ENCODE assay signal across 33 cellular contexts in the genomic region with DNA sequence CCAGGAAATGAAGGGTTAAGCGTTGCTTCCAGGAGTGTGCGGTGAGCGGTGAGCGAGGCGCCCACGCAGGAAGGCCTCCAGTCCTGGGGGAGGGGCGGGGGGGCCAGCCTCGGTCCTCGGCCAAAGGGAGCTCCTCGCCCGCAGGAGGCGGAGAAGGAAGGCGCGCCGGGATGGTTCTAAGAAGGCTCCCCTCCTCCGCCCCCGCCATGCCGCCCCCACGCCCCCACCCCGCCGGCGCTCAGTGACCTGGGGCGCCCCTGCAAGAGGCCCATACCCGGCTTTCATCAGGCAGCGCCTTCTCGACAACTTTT. TPM values are rescaled to one million over a fixed set of nuclear protein-coding genes. Genes with fewer than 3 reads are reported as not detected.
A peak's percentile ranks its signal among the peaks of the same experiment; 100 is the strongest.
DNase-seq lines count a peak whose midpoint lies in the region; TF ChIP-seq lines count a peak whose summit lies in the region.
"Had no signal": no experiment of that assay in that cellular context is flagged by ENCODE, and none has a peak within 500 bp of the region (broad histone marks: within the 10 kb centered on the region; RNA-seq: fewer than 3 reads in every experiment).

No MANE protein-coding gene starts in this region.

- H3K9me3 ChIP-seq in BLaER1 (peaks cover 10% of the 10 kb centered on the region; the same call in 1 of the 2 replicates), HUES6 (ENCODE audit: control insufficient read depth, insufficient read depth, low read depth, low read length) (no peaks in the 10 kb centered on the region), esophagus muscularis mucosa (no peaks in the 10 kb centered on the region), neural progenitor cell (ENCODE audit: low read depth) (no peaks in the 10 kb centered on the region), SK-N-SH (no peaks in the 10 kb centered on the region)
- H3K9me3 ChIP-seq: SJCRH30, suprapubic skin had no signal

- H3K4me3 ChIP-seq in BLaER1 (peak overlapping the region; percentile 49; the same call in 1 of the 2 replicates), HUES6 (ENCODE audit: low read depth, low read length) (0 out of 2 replicates have a peak overlapping the region, but pooled peaks have one; percentile 17), esophagus muscularis mucosa (peak overlapping the region; percentile 7 to 57 (median 54)), neural progenitor cell (no peak overlapping the region), SK-N-SH (ENCODE audit: low read depth in 2 of 2, low read length in 1 of 2) (no peak overlapping the region)
- H3K4me3 ChIP-seq: GM12878, SJCRH30, suprapubic skin had no signal

- peaks cover 55% of the 10 kb centered on the region for H4K20me1 ChIP-seq in BLaER1
- peaks cover 40% of the 10 kb centered on the region for H4K20me1 ChIP-seq in neural progenitor cell (ENCODE audit: low read depth)
- no peaks in the 10 kb centered on the region for H4K20me1 ChIP-seq in SK-N-SH (ENCODE audit: insufficient read depth)

- peaks cover 84% of the 10 kb centered on the region for H3K27me3 ChIP-seq in BLaER1
- peaks cover 87% of the 10 kb centered on the region for H3K27me3 ChIP-seq in HUES6 (ENCODE audit: control insufficient read depth, insufficient read depth, low read length)
- H3K27me3 ChIP-seq in esophagus muscularis mucosa: peaks cover 4 to 94% (median 37%) of the 10 kb centered on the region in 4 donors
- peaks cover 88% of the 10 kb centered on the region for H3K27me3 ChIP-seq in neural progenitor cell
- peaks cover 80% of the 10 kb centered on the region for H3K27me3 ChIP-seq in SK-N-SH (ENCODE audit: insufficient read depth)

- no peak for TF ChIP-seq POLR2A in esophagus muscularis mucosa (IDR thresholded peaks at IDR 0.05; ENCODE audit: low read depth)

- H3K27ac ChIP-seq in BLaER1 (no peak overlapping the region), HUES6 (ENCODE audit: low read depth, low read length) (no peak overlapping the region), esophagus muscularis mucosa (replicated peaks in 1 of 4) (peak overlapping the region in 1 of 4 donors; percentile 65), neural progenitor cell (no peak overlapping the region), SK-N-SH (ENCODE audit: low read depth in 2 of 2, low read length in 1 of 2) (no peak overlapping the region)
- H3K27ac ChIP-seq: epithelial cell of prostate, SJCRH30, suprapubic skin had no signal

- H3K79me2 ChIP-seq in neural progenitor cell (ENCODE audit: low read depth): no peaks in the 10 kb centered on the region
- no peaks in the 10 kb centered on the region for H3K79me2 ChIP-seq in SK-N-SH (ENCODE audit: insufficient read depth)

- intact Hi-C loops in esophagus muscularis mucosa (cut with DNase I): no loop called here

- H3K9me3 Mint-ChIP-seq in neural progenitor cell: no peaks in the 10 kb centered on the region
- no peaks in the 10 kb centered on the region for H3K9me3 Mint-ChIP-seq in osteocyte (ENCODE audit: unreplicated experiment)
- H3K9me3 Mint-ChIP-seq: activated B cell treated with CpG ODN at 0.5 μM for 24 hours; activated naive CD8-positive, alpha-beta T cell treated with anti-CD3 and anti-CD28 coated beads for 36 hours; activated T-cell treated with anti-CD3 and anti-CD28 coated beads, Interleukin-2, amount 50 U/mL, for 24 hours; CD4-positive, CD25-positive, alpha-beta regulatory T cell; naive thymus-derived CD4-positive, alpha-beta T cell; T-cell had no signal

- H3K27me3 Mint-ChIP-seq in neural progenitor cell (ENCODE audit: insufficient read depth, low read depth) (peaks cover 49% of the 10 kb centered on the region), osteocyte (ENCODE audit: unreplicated experiment) (peaks cover 44% of the 10 kb centered on the region)

- no peak overlapping the region for H2AFZ ChIP-seq in neural progenitor cell (replicated peaks)
- H2AFZ ChIP-seq in SK-N-SH (ENCODE audit: low read depth): no peak overlapping the region

- H3K9ac ChIP-seq in BLaER1: no peak overlapping the region
- H3K9ac ChIP-seq in HUES6 (ENCODE audit: low read length): no peak overlapping the region
- H3K9ac ChIP-seq in neural progenitor cell: no peak overlapping the region
- H3K9ac ChIP-seq in SK-N-SH: no peak overlapping the region

- TF ChIP-seq CTCF in esophagus muscularis mucosa (IDR thresholded peaks at IDR 0.05): no peak
- TF ChIP-seq CTCF in neural progenitor cell (IDR thresholded peaks at IDR 0.05): no peak
- TF ChIP-seq CTCF in SK-N-SH (IDR thresholded peaks at IDR 0.05): no peak
- TF ChIP-seq CTCF in osteocyte (IDR thresholded peaks at IDR 0.05): no peak

- POLR2A ChIA-PET in SK-N-SH (lab: Yijun Ruan, JAX): no interaction called here

- no peak for TF ChIP-seq EP300 in esophagus muscularis mucosa (IDR thresholded peaks at IDR 0.05)
- TF ChIP-seq EP300 in SK-N-SH (IDR thresholded peaks at IDR 0.05; ENCODE audit: borderline replicate concordance in 1 of 2, low read depth in 1 of 2, low read length in 1 of 2): no peak

- TF ChIP-seq RAD21 in SK-N-SH (IDR thresholded peaks at IDR 0.05; ENCODE audit: low read length): no peak

- H3K4me3 Mint-ChIP-seq in neural progenitor cell (peak overlapping the region; percentile 80), osteocyte (ENCODE audit: unreplicated experiment) (no peak overlapping the region)
- H3K4me3 Mint-ChIP-seq: activated B cell treated with CpG ODN at 0.5 μM for 24 hours; activated naive CD8-positive, alpha-beta T cell treated with anti-CD3 and anti-CD28 coated beads for 36 hours; activated T-cell treated with anti-CD3 and anti-CD28 coated beads, Interleukin-2, amount 50 U/mL, for 24 hours; CD4-positive, CD25-positive, alpha-beta regulatory T cell; T-cell had no signal

- H3K36me3 ChIP-seq in BLaER1 (no peaks in the 10 kb centered on the region), HUES6 (ENCODE audit: control insufficient read depth, insufficient read depth, low read length) (no peaks in the 10 kb centered on the region), esophagus muscularis mucosa (no peaks in the 10 kb centered on the region), neural progenitor cell (no peaks in the 10 kb centered on the region), SK-N-SH (replicated peaks in 1 of 2; ENCODE audit: control insufficient read depth in 1 of 2, insufficient read depth in 2 of 2, low read length in 1 of 2) (no peaks in the 10 kb centered on the region)
- H3K36me3 ChIP-seq: SJCRH30, suprapubic skin had no signal

- H3K36me3 Mint-ChIP-seq in neural progenitor cell (no peaks in the 10 kb centered on the region), osteocyte (ENCODE audit: unreplicated experiment) (no peaks in the 10 kb centered on the region)
- H3K36me3 Mint-ChIP-seq: activated naive CD8-positive, alpha-beta T cell treated with anti-CD3 and anti-CD28 coated beads for 36 hours; CD4-positive, CD25-positive, alpha-beta regulatory T cell; naive thymus-derived CD4-positive, alpha-beta T cell; T-cell had no signal

- no peak overlapping the region for H3K27ac Mint-ChIP-seq in neural progenitor cell
- H3K27ac Mint-ChIP-seq in osteocyte (ENCODE audit: unreplicated experiment): no peak overlapping the region
- H3K27ac Mint-ChIP-seq: activated B cell treated with CpG ODN at 0.5 μM for 24 hours; activated naive CD8-positive, alpha-beta T cell treated with anti-CD3 and anti-CD28 coated beads for 36 hours; activated T-cell treated with anti-CD3 and anti-CD28 coated beads, Interleukin-2, amount 50 U/mL, for 24 hours; CD4-positive, CD25-positive, alpha-beta regulatory T cell; naive thymus-derived CD4-positive, alpha-beta T cell; T-cell had no signal

- 3% methylated on average over 19 of the region's 26 CpGs for WGBS in esophagus muscularis mucosa
- WGBS in SK-N-SH (ENCODE audit: low lambda C conversion rate): 27% methylated on average over 14 of the region's 26 CpGs

- H3F3A ChIP-seq in neural progenitor cell (ENCODE audit: low read depth): peaks cover 15% of the 10 kb centered on the region
- no peaks in the 10 kb centered on the region for H3F3A ChIP-seq in SK-N-SH (replicated peaks; ENCODE audit: insufficient read depth)

- H3K4me2 ChIP-seq in BLaER1 (peak overlapping the region; percentile 75), neural progenitor cell (peak overlapping the region; percentile 89), SK-N-SH (no peak overlapping the region)

- DNase-seq in esophagus muscularis mucosa (ENCODE audit: extremely low spot score) (no peak), neural progenitor cell (ENCODE audit: low spot score) (no peak), SK-N-SH (no peak), osteocyte (ENCODE audit: extremely low spot score, unreplicated experiment) (no peak), dermis blood vessel endothelial cell (no peak)
- no peak for DNase-seq in stimulated activated CD8-positive, alpha-beta memory T cell treated with anti-CD3 and anti-CD28 coated beads, Interleukin-4, amount 100 ng/mL, for 48 hours
- DNase-seq: activated B cell treated with CpG ODN at 0.5 μM for 24 hours; activated CD4-positive, alpha-beta T cell treated with anti-CD3 and anti-CD28 coated beads, Interleukin-2, amount 50 U/mL, for 1 hour; activated effector memory CD4-positive, alpha-beta T cell treated with anti-CD3 and anti-CD28 coated beads, Interleukin-2, amount 50 U/mL, for 16 hours; activated T-cell treated with anti-CD3 and anti-CD28 coated beads, Interleukin-2, amount 50 U/mL, for 24 hours; CD4-positive, CD25-positive, alpha-beta regulatory T cell; effector memory CD4-positive, alpha-beta T cell; HCEC 1CT; IMR-90; NCI-H2107; NCI-H446; NCI-H774; SJCRH30; small intestine; stimulated activated naive CD4-positive, alpha-beta T cell; T-cell had no signal

- peaks cover 19% of the 10 kb centered on the region for H3K4me1 ChIP-seq in BLaER1
- peaks cover 9% of the 10 kb centered on the region for H3K4me1 ChIP-seq in HUES6 (ENCODE audit: control insufficient read depth, insufficient read depth, low read length)
- H3K4me1 ChIP-seq in esophagus muscularis mucosa: peaks cover 3 to 58% (median 40%) of the 10 kb centered on the region in 4 donors
- H3K4me1 ChIP-seq in neural progenitor cell: peaks cover 19% of the 10 kb centered on the region
- H3K4me1 ChIP-seq in SK-N-SH (ENCODE audit: control insufficient read depth in 1 of 2, insufficient read depth in 2 of 2, low read depth in 1 of 2, low read length in 1 of 2): no peaks in the 10 kb centered on the region
- H3K4me1 ChIP-seq: SJCRH30 had no signal

- H3K9me2 ChIP-seq in SK-N-SH: no peaks in the 10 kb centered on the region

- H3K4me1 Mint-ChIP-seq in neural progenitor cell: peaks cover 31% of the 10 kb centered on the region
- peaks cover 1% of the 10 kb centered on the region for H3K4me1 Mint-ChIP-seq in osteocyte (ENCODE audit: unreplicated experiment)

- CTCF ChIA-PET in SK-N-SH (lab: Yijun Ruan, JAX): interaction anchor here (1.1 kb wide), 1 partner anchor 10 kb away, joined by 3 read pairs; no protein-coding TSS in a partner anchor

TF ChIP-seq in SK-N-SH, 30 proteins besides CTCF, POLR2A, EP300 and RAD21 (continues in another document):
- TF ChIP-seq FOXJ3 (CRISPR knock-in tag; IDR thresholded peaks at IDR 0.05) (no peak), CHD2 (IDR thresholded peaks at IDR 0.05; ENCODE audit: low read length, partially characterized antibody) (no peak)

RNA-seq across cellular contexts. Expression of gene RBFOX3, which starts 2.2 kb away (rescaled TPM):
- total RNA-seq in esophagus muscularis mucosa (10 to 100 TPM in 3 of 4 donors, 1 to 10 TPM in 1; 3.4 to 43.8 (median 17.2) TPM), neural progenitor cell (ENCODE audit: low replicate concordance) (0.30 and 1.6 TPM in 2 replicates), osteocyte (not detected in 2 replicates), dermis blood vessel endothelial cell (not detected in 2 replicates)
- not detected in 2 replicates for polyA plus RNA-seq in SK-N-SH (2012; rRNA removed)
- 0.04 TPM in 1 of 2 replicates, not detected in the other for polyA plus RNA-seq in SK-N-SH (2012; cell fraction: cytosol; rRNA removed)
- 0.04 and 0.12 TPM in 2 replicates for polyA plus RNA-seq in SK-N-SH (2012; cell fraction: nucleus; rRNA removed)
- total RNA-seq: A172; activated naive CD8-positive, alpha-beta T cell treated with anti-CD3 and anti-CD28 coated beads for 36 hours; CD4-positive, CD25-positive, alpha-beta regulatory T cell; GM12878; IMR-90; kidney epithelial cell; liver; osteoblast; RPMI7951; suprapubic skin; T-cell had no signal

Comparison
In these comparisons a context has a peak if more than half of its experiments do, and no peak if none do; other contexts are left out.
1. H3K4me3 ChIP-seq: peak in BLaER1 (single experiment), HUES6 (single experiment) and esophagus muscularis mucosa (4 of 4); none in neural progenitor cell (single experiment) and SK-N-SH (0 of 2).